Comparison of ENCODE assay signal across 1 cellular context in the genomic region with DNA sequence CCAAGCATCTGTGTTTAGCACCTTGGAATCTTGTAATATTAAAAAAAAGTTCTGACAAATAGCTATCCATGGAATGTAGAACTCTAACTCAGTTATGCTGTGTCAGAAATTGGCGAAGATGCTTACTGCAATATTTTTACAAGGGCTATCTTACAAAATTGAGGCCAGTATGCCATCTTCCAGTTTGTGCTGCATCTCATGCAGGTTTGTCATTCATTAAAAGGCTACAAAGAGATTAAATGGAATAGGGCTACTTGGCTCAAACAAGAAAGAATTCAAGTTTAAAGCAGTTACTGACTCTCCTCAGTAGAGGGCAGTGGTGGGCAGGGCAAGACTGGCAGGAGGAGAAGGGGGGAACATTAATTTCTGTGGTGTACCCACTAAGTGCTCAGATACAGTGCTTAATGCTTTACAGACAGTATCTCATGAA.
TF ChIP-seq lines count a peak whose summit lies in the region.

No MANE protein-coding gene starts in this region.

TF ChIP-seq in GM23338, 12 proteins besides CTCF, POLR2A, EP300 and RAD21 (continued from another document):
- TF ChIP-seq, protein P1, sequence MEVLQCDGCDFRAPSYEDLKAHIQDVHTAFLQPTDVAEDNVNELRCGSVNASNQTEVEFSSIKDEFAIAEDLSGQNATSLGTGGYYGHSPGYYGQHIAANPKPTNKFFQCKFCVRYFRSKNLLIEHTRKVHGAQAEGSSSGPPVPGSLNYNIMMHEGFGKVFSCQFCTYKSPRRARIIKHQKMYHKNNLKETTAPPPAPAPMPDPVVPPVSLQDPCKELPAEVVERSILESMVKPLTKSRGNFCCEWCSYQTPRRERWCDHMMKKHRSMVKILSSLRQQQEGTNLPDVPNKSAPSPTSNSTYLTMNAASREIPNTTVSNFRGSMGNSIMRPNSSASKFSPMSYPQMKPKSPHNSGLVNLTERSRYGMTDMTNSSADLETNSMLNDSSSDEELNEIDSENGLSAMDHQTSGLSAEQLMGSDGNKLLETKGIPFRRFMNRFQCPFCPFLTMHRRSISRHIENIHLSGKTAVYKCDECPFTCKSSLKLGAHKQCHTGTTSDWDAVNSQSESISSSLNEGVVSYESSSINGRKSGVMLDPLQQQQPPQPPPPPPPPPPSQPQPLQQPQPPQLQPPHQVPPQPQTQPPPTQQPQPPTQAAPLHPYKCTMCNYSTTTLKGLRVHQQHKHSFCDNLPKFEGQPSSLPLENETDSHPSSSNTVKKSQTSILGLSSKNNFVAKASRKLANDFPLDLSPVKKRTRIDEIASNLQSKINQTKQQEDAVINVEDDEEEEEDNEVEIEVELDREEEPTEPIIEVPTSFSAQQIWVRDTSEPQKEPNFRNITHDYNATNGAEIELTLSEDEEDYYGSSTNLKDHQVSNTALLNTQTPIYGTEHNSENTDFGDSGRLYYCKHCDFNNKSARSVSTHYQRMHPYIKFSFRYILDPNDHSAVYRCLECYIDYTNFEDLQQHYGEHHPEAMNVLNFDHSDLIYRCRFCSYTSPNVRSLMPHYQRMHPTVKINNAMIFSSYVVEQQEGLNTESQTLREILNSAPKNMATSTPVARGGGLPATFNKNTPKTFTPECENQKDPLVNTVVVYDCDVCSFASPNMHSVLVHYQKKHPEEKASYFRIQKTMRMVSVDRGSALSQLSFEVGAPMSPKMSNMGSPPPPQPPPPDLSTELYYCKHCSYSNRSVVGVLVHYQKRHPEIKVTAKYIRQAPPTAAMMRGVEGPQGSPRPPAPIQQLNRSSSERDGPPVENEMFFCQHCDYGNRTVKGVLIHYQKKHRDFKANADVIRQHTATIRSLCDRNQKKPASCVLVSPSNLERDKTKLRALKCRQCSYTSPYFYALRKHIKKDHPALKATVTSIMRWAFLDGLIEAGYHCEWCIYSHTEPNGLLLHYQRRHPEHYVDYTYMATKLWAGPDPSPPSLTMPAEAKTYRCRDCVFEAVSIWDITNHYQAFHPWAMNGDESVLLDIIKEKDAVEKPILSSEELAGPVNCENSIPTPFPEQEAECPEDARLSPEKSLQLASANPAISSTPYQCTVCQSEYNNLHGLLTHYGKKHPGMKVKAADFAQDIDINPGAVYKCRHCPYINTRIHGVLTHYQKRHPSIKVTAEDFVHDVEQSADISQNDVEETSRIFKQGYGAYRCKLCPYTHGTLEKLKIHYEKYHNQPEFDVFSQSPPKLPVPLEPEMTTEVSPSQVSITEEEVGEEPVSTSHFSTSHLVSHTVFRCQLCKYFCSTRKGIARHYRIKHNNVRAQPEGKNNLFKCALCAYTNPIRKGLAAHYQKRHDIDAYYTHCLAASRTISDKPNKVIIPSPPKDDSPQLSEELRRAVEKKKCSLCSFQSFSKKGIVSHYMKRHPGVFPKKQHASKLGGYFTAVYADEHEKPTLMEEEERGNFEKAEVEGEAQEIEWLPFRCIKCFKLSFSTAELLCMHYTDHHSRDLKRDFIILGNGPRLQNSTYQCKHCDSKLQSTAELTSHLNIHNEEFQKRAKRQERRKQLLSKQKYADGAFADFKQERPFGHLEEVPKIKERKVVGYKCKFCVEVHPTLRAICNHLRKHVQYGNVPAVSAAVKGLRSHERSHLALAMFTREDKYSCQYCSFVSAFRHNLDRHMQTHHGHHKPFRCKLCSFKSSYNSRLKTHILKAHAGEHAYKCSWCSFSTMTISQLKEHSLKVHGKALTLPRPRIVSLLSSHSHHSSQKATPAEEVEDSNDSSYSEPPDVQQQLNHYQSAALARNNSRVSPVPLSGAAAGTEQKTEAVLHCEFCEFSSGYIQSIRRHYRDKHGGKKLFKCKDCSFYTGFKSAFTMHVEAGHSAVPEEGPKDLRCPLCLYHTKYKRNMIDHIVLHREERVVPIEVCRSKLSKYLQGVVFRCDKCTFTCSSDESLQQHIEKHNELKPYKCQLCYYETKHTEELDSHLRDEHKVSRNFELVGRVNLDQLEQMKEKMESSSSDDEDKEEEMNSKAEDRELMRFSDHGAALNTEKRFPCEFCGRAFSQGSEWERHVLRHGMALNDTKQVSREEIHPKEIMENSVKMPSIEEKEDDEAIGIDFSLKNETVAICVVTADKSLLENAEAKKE (CRISPR knock-in tag; IDR thresholded peaks at IDR 0.05), result no peak
- no peak for TF ChIP-seq STAT1 (IDR thresholded peaks at IDR 0.05; ENCODE audit: unreplicated experiment)
TF ChIP-seq in GM23338: peak in this region for 0.
